In the genomic region with DNA sequence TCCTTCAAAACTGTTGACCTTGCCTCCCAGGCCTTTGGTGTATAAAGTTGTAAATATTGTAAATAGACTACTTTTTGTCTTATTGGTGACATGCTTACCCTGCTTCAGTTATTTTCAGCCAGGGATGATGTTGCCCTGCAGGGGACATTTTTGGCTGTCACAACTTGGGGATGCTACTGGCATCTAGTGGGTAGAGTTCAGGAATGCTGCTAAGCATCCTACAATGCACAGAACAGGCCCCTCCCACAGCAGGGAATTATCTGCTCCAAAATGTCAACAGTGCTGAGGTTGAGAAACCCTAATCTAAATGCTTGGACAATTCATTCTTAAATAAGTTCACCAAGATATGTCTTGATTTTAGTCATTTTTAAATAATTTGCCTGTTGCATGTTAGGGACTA, we compare ENCODE assay signal across 21 cellular contexts.
DNase-seq lines count a peak whose midpoint lies in the region; ATAC-seq and TF ChIP-seq lines count a peak whose summit lies in the region.
"Had no signal": no experiment of that assay in that cellular context is flagged by ENCODE, and none has a peak within 500 bp of the region (broad histone marks: within the 10 kb centered on the region; RNA-seq: fewer than 3 reads in every experiment).

No MANE protein-coding gene starts in this region.

- no peaks in the 10 kb centered on the region for H3K9me3 ChIP-seq in GM23248 (ENCODE audit: low read depth)
- H3K9me3 ChIP-seq in OCI-LY7 (ENCODE audit: low read length), result no peaks in the 10 kb centered on the region
- peaks cover 15% of the 10 kb centered on the region for H3K9me3 ChIP-seq in endodermal cell (ENCODE audit: control insufficient read depth, low read length)
- peaks cover 1 to 16% of the 10 kb centered on the region in 2 donors for H3K9me3 ChIP-seq in neuronal stem cell (replicated peaks in 1 of 2; ENCODE audit: control insufficient read depth in 2 of 2, insufficient read depth in 1 of 2, low read depth in 1 of 2, low read length in 2 of 2)
- H3K9me3 ChIP-seq in tibial artery, result no peaks in the 10 kb centered on the region
- H3K9me3 ChIP-seq: thyroid gland had no signal

- no peaks in the 10 kb centered on the region for H3K36me3 Mint-ChIP-seq in endodermal cell (ENCODE audit: low read depth)
- H3K36me3 Mint-ChIP-seq: IgD-negative memory B cell; stimulated activated naive B cell treated with anti-CD40 and anti-IgM and Interleukin-4, amounts not matched to agents 10 μg/mL and 1 μg/mL and 100 μg/mL, for 72 hours had no signal

- ATAC-seq in GM21717 (IDR thresholded peaks at IDR 0.05; ENCODE audit: unreplicated experiment), result no peak
- ATAC-seq: stimulated activated naive B cell treated with anti-CD40 and anti-IgM and Interleukin-4, amounts not matched to agents 10 μg/mL and 1 μg/mL and 100 μg/mL, for 72 hours had no signal

- no peak overlapping the region for H3K27ac Mint-ChIP-seq in endodermal cell
- H3K27ac Mint-ChIP-seq: activated CD4-positive, alpha-beta T cell treated with anti-CD3 and anti-CD28 coated beads, Interleukin-2, amount 10 ng/mL, durations not matched to agents 24 days and 14 days; IgD-negative memory B cell; nephron; stimulated activated naive B cell treated with anti-CD40 and anti-IgM and Interleukin-4, amounts not matched to agents 10 μg/mL and 1 μg/mL and 100 μg/mL, for 72 hours had no signal

- H4K20me1 ChIP-seq in GM23248 (ENCODE audit: insufficient read depth) (no peaks in the 10 kb centered on the region), OCI-LY7 (ENCODE audit: insufficient read depth, low read length) (no peaks in the 10 kb centered on the region)

- H3K79me1 ChIP-seq in neuronal stem cell (ENCODE audit: low read depth, low read length), result no peaks in the 10 kb centered on the region

- DNase-seq in GM23248, result peak; percentile 16
- DNase-seq in OCI-LY7 (ENCODE audit: low spot score), result peak; percentile 14
- peak; percentile 73 for DNase-seq in endodermal cell
- peak; percentile 29 for DNase-seq in neuronal stem cell (ENCODE audit: low spot score)
- no peak for DNase-seq in HEK293T (ENCODE audit: extremely low spot score)
- no peak for DNase-seq in cortex of kidney (lab: John Stamatoyannopoulos, UW)
- DNase-seq in tibial artery, result no peak
- DNase-seq: activated CD4-positive, alpha-beta T cell treated with anti-CD3 and anti-CD28 coated beads, Interleukin-2, amount 10 ng/mL, durations not matched to agents 24 days and 14 days; activated naive CD4-positive, alpha-beta T cell; activated T-cell treated with anti-CD3 and anti-CD28 coated beads for 4 hours; aorta; dermis blood vessel endothelial cell; mammary epithelial cell; NCI-H1092 treated with DMSO at 0.1 percent for 48 hours; NCI-H2107; stimulated activated CD4-positive, alpha-beta T cell treated with anti-CD3 and anti-CD28 coated beads, Interleukin-15, amount 100 ng/mL, for 24 hours; stimulated activated naive B cell treated with anti-CD40 and anti-IgM and Interleukin-4, amounts not matched to agents 10 μg/mL and 1 μg/mL and 100 μg/mL, for 72 hours; thyroid gland had no signal

- H3K27me3 ChIP-seq in GM23248 (replicated peaks; ENCODE audit: insufficient read depth) (no peaks in the 10 kb centered on the region), endodermal cell (ENCODE audit: control insufficient read depth, insufficient read depth, low read length, poor library complexity, severe bottlenecking) (no peaks in the 10 kb centered on the region), neuronal stem cell (ENCODE audit: control insufficient read depth in 3 of 3, insufficient read depth in 3 of 3, low read depth in 1 of 3, low read length in 3 of 3) (no peaks in the 10 kb centered on the region), tibial artery (no peaks in the 10 kb centered on the region)
- H3K27me3 ChIP-seq: thyroid gland had no signal

- H3K4me3 ChIP-seq in GM23248, result no peak overlapping the region
- H3K4me3 ChIP-seq in OCI-LY7 (ENCODE audit: low read depth, low read length, poor library complexity, severe bottlenecking), result no peak overlapping the region
- H3K4me3 ChIP-seq in endodermal cell (ENCODE audit: low read length), result no peak overlapping the region
- H3K4me3 ChIP-seq in neuronal stem cell (ENCODE audit: low read length in 2 of 2), result no peak overlapping the region
- no peak overlapping the region for H3K4me3 ChIP-seq in tibial artery
- H3K4me3 ChIP-seq: thyroid gland had no signal

- H2BK5ac ChIP-seq in neuronal stem cell (ENCODE audit: low read length), result no peak overlapping the region

- H3K9me2 ChIP-seq in GM23248 (ENCODE audit: insufficient read depth) (no peaks in the 10 kb centered on the region), OCI-LY7 (ENCODE audit: insufficient read depth, low read length) (0 out of 2 replicates have a peak, but pooled peaks cover 3% of the 10 kb centered on the region)

- no peak overlapping the region for H2AK5ac ChIP-seq in neuronal stem cell (ENCODE audit: low read depth, low read length)

- no peak overlapping the region for H3K4me2 ChIP-seq in GM23248 (ENCODE audit: unreplicated experiment)
- H3K4me2 ChIP-seq in OCI-LY7 (ENCODE audit: low read length), result no peak overlapping the region
- no peak overlapping the region for H3K4me2 ChIP-seq in neuronal stem cell (ENCODE audit: insufficient read depth, low read length, poor library complexity, severe bottlenecking)

- no peak overlapping the region for H4K8ac ChIP-seq in neuronal stem cell (ENCODE audit: low read depth, low read length)

- no peak overlapping the region for H4K91ac ChIP-seq in neuronal stem cell (ENCODE audit: low read depth, low read length, poor library complexity)

- in situ Hi-C loops in GM23248 (cut with MboI), result no loop called here

- H3K27ac ChIP-seq in GM23248 (no peak overlapping the region), OCI-LY7 (ENCODE audit: low read depth, low read length, poor library complexity, severe bottlenecking) (no peak overlapping the region), endodermal cell (ENCODE audit: low read depth, low read length) (no peak overlapping the region), neuronal stem cell (replicated peaks; ENCODE audit: low read length) (no peak overlapping the region), tibial artery (no peak overlapping the region)
- H3K27ac ChIP-seq: thyroid gland had no signal

- BruUV-seq in OCI-LY7 (replicated peaks; lab: Mats Ljungman, UMichigan), result no TSS peak

- no peaks in the 10 kb centered on the region for H3K36me3 ChIP-seq in GM23248 (ENCODE audit: low read depth)
- no peaks in the 10 kb centered on the region for H3K36me3 ChIP-seq in OCI-LY7 (ENCODE audit: insufficient read depth, low read length)
- H3K36me3 ChIP-seq in endodermal cell (ENCODE audit: control insufficient read depth, insufficient read depth, low read length), result no peaks in the 10 kb centered on the region
- H3K36me3 ChIP-seq in neuronal stem cell (replicated peaks in 1 of 2; ENCODE audit: control insufficient read depth in 2 of 2, insufficient read depth in 2 of 2, low read length in 2 of 2), result no peaks in the 10 kb centered on the region
- H3K36me3 ChIP-seq in tibial artery, result no peaks in the 10 kb centered on the region
- H3K36me3 ChIP-seq: thyroid gland had no signal

- no peaks in the 10 kb centered on the region for H3K27me3 Mint-ChIP-seq in endodermal cell (ENCODE audit: insufficient read depth)
- H3K27me3 Mint-ChIP-seq: IgD-negative memory B cell had no signal

- no peak overlapping the region for H3K4ac ChIP-seq in neuronal stem cell (ENCODE audit: low read length)

- intact Hi-C loops in OCI-LY7 (cut with micrococcal nuclease; ENCODE audit: unreplicated experiment), result no loop called here
- intact Hi-C loops in tibial artery (cut with DNase I; ENCODE audit: low total_unique reads), result no loop called here

- CTCF ChIA-PET in OCI-LY7 (lab: Charles Lee; ENCODE audit: unreplicated experiment), result no interaction called here
- CTCF ChIA-PET in HEK293T (lab: Yijun Ruan, JAX), result no interaction called here

- H3K4me1 ChIP-seq in GM23248 (ENCODE audit: insufficient read depth), result 0 out of 2 replicates have a peak, but pooled peaks cover 6% of the 10 kb centered on the region
- no peaks in the 10 kb centered on the region for H3K4me1 ChIP-seq in OCI-LY7 (ENCODE audit: insufficient read depth, low read length, poor library complexity, severe bottlenecking)
- H3K4me1 ChIP-seq in endodermal cell (ENCODE audit: control insufficient read depth, insufficient read depth, low read length), result no peaks in the 10 kb centered on the region
- peaks cover 4 to 13% of the 10 kb centered on the region in 2 donors for H3K4me1 ChIP-seq in neuronal stem cell (ENCODE audit: control insufficient read depth in 2 of 2, insufficient read depth in 1 of 2, low read depth in 1 of 2, low read length in 2 of 2)
- no peaks in the 10 kb centered on the region for H3K4me1 ChIP-seq in tibial artery
- H3K4me1 ChIP-seq: thyroid gland had no signal

- no peak overlapping the region for H3K23ac ChIP-seq in neuronal stem cell (ENCODE audit: low read depth, low read length, poor library complexity)

- H3F3A ChIP-seq in GM23248 (ENCODE audit: insufficient read depth), result peaks cover 4% of the 10 kb centered on the region; the same call in 1 of the 2 replicates

- H2BK12ac ChIP-seq in neuronal stem cell (ENCODE audit: low read length), result no peak overlapping the region

- no peak overlapping the region for H3K4me3 Mint-ChIP-seq in endodermal cell
- H3K4me3 Mint-ChIP-seq: activated CD4-positive, alpha-beta T cell treated with anti-CD3 and anti-CD28 coated beads, Interleukin-2, amount 10 ng/mL, durations not matched to agents 24 days and 14 days; IgD-negative memory B cell; nephron; stimulated activated naive B cell treated with anti-CD40 and anti-IgM and Interleukin-4, amounts not matched to agents 10 μg/mL and 1 μg/mL and 100 μg/mL, for 72 hours had no signal

- no peaks in the 10 kb centered on the region for H3K79me2 ChIP-seq in GM23248 (ENCODE audit: insufficient read depth)
- no peaks in the 10 kb centered on the region for H3K79me2 ChIP-seq in OCI-LY7 (ENCODE audit: insufficient read depth, low read depth, low read length)

- peak; percentile 37; the same call in 1 of the 2 replicates for TF ChIP-seq CTCF in OCI-LY7 (conservative IDR thresholded peaks at IDR 0.05; ENCODE audit: low read length)
- peak; percentile 62 for TF ChIP-seq CTCF in endodermal cell (conservative IDR thresholded peaks at IDR 0.05)
- TF ChIP-seq CTCF in tibial artery (IDR thresholded peaks at IDR 0.05), result no peak

- H2AFZ ChIP-seq in GM23248 (no peak overlapping the region), OCI-LY7 (ENCODE audit: low read length) (no peak overlapping the region), neuronal stem cell (ENCODE audit: low read length) (no peak overlapping the region)

- no peak overlapping the region for H3K18ac ChIP-seq in neuronal stem cell (ENCODE audit: low read length)

- H3K9ac ChIP-seq in GM23248 (no peak overlapping the region), endodermal cell (ENCODE audit: extremely low read depth, low read length, poor library complexity, severe bottlenecking) (no peak overlapping the region), neuronal stem cell (ENCODE audit: low read depth, low read length, poor library complexity) (no peak overlapping the region)

- no peak overlapping the region for H2BK120ac ChIP-seq in neuronal stem cell (ENCODE audit: low read depth, low read length)

- H3K4me1 Mint-ChIP-seq in endodermal cell, result no peaks in the 10 kb centered on the region
- H3K4me1 Mint-ChIP-seq: activated CD4-positive, alpha-beta T cell treated with anti-CD3 and anti-CD28 coated beads, Interleukin-2, amount 10 ng/mL, durations not matched to agents 24 days and 14 days; IgD-negative memory B cell; stimulated activated naive B cell treated with anti-CD40 and anti-IgM and Interleukin-4, amounts not matched to agents 10 μg/mL and 1 μg/mL and 100 μg/mL, for 72 hours had no signal

- no peak overlapping the region for H2BK15ac ChIP-seq in neuronal stem cell (ENCODE audit: low read length)

- peaks cover 12% of the 10 kb centered on the region for H3K9me3 Mint-ChIP-seq in endodermal cell

- no peak overlapping the region for H3K14ac ChIP-seq in neuronal stem cell (ENCODE audit: low read length)

- POLR2A ChIA-PET in OCI-LY7 (lab: Charles Lee) (interaction anchor here (0.6 kb wide), 1 partner anchor 703 kb away, joined by 4 read pairs; no protein-coding TSS in a partner anchor), HEK293T (lab: Yijun Ruan, JAX) (no interaction called here)

Comparison
In these comparisons a context has a peak if more than half of its experiments do, and no peak if none do; other contexts are left out.
1. DNase-seq: peak in GM23248 (single experiment), OCI-LY7 (single experiment), endodermal cell (single experiment) and neuronal stem cell (single experiment); none in HEK293T (single experiment), cortex of kidney (single experiment) and tibial artery (0 of 2).
2. CTCF ChIP-seq: peak in OCI-LY7 (single experiment) and endodermal cell (single experiment); none in tibial artery (0 of 2).